12 cellular contexts compared by ENCODE assay signal in the genomic region with DNA sequence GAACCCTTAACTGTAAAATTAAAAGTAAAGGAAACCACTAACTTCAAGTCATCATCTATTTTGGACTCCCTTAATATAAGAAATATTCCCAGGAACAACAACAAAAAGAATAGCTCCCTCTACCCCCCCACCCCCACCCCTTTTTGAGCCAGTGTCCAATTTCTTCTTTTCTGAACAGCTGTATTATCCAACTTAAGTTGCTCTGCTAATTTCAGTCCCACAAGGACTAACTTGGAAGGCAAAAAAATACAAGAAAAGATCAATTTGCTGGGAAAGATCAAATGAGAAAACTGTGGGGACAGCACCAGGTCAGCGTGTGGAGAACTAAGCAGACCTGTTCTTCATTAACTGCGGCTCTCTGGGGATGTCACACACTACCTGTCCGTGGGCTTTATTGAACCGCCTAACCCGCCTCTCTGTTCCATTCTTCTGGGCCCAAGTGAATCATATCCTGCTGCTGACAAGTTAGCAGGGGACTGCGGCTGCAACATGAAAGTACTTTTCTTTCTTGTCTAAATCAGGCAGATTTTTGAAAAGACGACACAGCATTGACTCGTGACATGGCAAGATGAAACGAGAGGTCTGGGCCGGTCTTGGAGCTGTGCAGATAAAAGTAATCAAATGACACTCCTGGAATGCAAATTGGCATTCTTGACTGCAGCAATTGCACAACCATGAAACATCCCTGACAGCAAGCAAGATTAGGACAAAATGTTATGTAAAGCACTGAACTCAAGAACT. TPM values are rescaled to one million over a fixed set of nuclear protein-coding genes. Genes with fewer than 3 reads are reported as not detected.
DNase-seq lines count a peak whose midpoint lies in the region; ATAC-seq, FAIRE-seq and TF ChIP-seq lines count a peak whose summit lies in the region.
"Had no signal": no experiment of that assay in that cellular context is flagged by ENCODE, and none has a peak within 500 bp of the region (broad histone marks: within the 10 kb centered on the region; RNA-seq: fewer than 3 reads in every experiment).

No MANE protein-coding gene starts in this region.

- peak overlapping the region; percentile 87 for H3K4me3 ChIP-seq in fibroblast of villous mesenchyme (ENCODE audit: low read depth, low read length)
- H3K4me3 ChIP-seq: pancreas had no signal

- DNase-seq in AG20443 (ENCODE audit: low spot score): peak; percentile 40
- DNase-seq in RCC 7860 (ENCODE audit: low spot score): peak; percentile 59
- DNase-seq in fibroblast of villous mesenchyme (ENCODE audit: low read depth): peak; percentile 87
- DNase-seq in non-pigmented ciliary epithelial cell (ENCODE audit: low read depth): peak; percentile 56
- DNase-seq in anterior cingulate cortex (lab: John Stamatoyannopoulos, UW): no peak
- no peak for DNase-seq in H4 (ENCODE audit: low spot score)
- DNase-seq: Calu3; central memory CD4-positive, alpha-beta T cell; pancreas had no signal

- FAIRE-seq in RCC 7860 (lab: Jason Lieb, UNC): peak; percentile 74
- FAIRE-seq: pancreas, TTC549 had no signal

- TF ChIP-seq CTCF in fibroblast of villous mesenchyme (IDR thresholded peaks at IDR 0.05; ENCODE audit: insufficient read depth, low read depth, low read length): no peak

- ATAC-seq in GM19023 (IDR thresholded peaks at IDR 0.05; ENCODE audit: unreplicated experiment) (no peak), GM18517 (IDR thresholded peaks at IDR 0.05; ENCODE audit: unreplicated experiment) (no peak)
- ATAC-seq: pancreas had no signal

RNA-seq across cellular contexts. Expression of a gene that starts 2.7 kb away (rescaled TPM):
- 33.7 and 41.6 TPM in 2 replicates for total RNA-seq in fibroblast of villous mesenchyme
- 1.2 and 2.7 TPM in 2 replicates for total RNA-seq in H4 (2014; rRNA removed; shearing (Covaris generic))
- total RNA-seq: Calu3 had no signal

Comparison
In these comparisons a context has a peak if more than half of its experiments do, and no peak if none do; other contexts are left out.
1. DNase-seq: peak in AG20443 (single experiment), RCC 7860 (single experiment), fibroblast of villous mesenchyme (single experiment) and non-pigmented ciliary epithelial cell (single experiment); none in anterior cingulate cortex (0 of 58) and H4 (single experiment).